Comparison of ENCODE assay signal across 1 cellular context in the genomic region with DNA sequence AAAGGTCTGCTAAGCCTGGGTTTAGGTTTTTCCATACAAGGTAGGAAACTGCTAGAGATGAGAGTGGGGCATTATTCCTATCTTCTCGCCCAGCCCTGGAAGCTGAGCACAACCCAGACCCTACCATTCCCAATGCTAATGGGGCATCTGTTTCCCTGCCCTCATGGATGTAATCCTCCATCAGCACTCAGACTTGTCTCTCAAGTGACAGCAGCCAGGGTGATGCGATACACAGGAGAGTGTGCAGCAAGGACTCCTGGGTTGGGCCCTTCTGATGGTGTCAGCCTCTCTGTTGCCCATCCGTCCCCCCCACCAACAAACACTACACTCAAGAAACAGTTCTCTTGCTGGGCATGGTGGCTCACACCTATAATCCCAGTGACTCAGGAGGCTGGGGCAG.
A peak's percentile ranks its signal among the peaks of the same experiment; 100 is the strongest.
TF ChIP-seq lines count a peak whose summit lies in the region.

No MANE protein-coding gene starts in this region.

TF ChIP-seq in K562, 482 proteins besides CTCF, POLR2A, EP300 and RAD21:
- TF ChIP-seq HOXB6 (CRISPR knock-in tag; IDR thresholded peaks at IDR 0.05; ENCODE audit: borderline replicate concordance): no peak
- TF ChIP-seq, protein P1, sequence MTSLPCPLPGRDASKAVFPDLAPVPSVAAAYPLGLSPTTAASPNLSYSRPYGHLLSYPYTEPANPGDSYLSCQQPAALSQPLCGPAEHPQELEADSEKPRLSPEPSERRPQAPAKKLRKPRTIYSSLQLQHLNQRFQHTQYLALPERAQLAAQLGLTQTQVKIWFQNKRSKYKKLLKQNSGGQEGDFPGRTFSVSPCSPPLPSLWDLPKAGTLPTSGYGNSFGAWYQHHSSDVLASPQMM (CRISPR knock-in tag; IDR thresholded peaks at IDR 0.05): no peak
- TF ChIP-seq, protein P2, sequence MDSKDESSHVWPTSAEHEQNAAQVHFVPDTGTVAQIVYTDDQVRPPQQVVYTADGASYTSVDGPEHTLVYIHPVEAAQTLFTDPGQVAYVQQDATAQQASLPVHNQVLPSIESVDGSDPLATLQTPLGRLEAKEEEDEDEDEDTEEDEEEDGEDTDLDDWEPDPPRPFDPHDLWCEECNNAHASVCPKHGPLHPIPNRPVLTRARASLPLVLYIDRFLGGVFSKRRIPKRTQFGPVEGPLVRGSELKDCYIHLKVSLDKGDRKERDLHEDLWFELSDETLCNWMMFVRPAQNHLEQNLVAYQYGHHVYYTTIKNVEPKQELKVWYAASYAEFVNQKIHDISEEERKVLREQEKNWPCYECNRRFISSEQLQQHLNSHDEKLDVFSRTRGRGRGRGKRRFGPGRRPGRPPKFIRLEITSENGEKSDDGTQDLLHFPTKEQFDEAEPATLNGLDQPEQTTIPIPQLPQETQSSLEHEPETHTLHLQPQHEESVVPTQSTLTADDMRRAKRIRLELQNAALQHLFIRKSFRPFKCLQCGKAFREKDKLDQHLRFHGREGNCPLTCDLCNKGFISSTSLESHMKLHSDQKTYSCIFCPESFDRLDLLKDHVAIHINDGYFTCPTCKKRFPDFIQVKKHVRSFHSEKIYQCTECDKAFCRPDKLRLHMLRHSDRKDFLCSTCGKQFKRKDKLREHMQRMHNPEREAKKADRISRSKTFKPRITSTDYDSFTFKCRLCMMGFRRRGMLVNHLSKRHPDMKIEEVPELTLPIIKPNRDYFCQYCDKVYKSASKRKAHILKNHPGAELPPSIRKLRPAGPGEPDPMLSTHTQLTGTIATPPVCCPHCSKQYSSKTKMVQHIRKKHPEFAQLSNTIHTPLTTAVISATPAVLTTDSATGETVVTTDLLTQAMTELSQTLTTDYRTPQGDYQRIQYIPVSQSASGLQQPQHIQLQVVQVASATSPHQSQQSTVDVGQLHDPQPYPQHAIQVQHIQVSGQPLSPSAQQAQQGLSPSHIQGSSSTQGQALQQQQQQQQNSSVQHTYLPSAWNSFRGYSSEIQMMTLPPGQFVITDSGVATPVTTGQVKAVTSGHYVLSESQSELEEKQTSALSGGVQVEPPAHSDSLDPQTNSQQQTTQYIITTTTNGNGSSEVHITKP (IDR thresholded peaks at IDR 0.05; ENCODE audit: partially characterized antibody): peak; percentile 71
- TF ChIP-seq, protein P3, sequence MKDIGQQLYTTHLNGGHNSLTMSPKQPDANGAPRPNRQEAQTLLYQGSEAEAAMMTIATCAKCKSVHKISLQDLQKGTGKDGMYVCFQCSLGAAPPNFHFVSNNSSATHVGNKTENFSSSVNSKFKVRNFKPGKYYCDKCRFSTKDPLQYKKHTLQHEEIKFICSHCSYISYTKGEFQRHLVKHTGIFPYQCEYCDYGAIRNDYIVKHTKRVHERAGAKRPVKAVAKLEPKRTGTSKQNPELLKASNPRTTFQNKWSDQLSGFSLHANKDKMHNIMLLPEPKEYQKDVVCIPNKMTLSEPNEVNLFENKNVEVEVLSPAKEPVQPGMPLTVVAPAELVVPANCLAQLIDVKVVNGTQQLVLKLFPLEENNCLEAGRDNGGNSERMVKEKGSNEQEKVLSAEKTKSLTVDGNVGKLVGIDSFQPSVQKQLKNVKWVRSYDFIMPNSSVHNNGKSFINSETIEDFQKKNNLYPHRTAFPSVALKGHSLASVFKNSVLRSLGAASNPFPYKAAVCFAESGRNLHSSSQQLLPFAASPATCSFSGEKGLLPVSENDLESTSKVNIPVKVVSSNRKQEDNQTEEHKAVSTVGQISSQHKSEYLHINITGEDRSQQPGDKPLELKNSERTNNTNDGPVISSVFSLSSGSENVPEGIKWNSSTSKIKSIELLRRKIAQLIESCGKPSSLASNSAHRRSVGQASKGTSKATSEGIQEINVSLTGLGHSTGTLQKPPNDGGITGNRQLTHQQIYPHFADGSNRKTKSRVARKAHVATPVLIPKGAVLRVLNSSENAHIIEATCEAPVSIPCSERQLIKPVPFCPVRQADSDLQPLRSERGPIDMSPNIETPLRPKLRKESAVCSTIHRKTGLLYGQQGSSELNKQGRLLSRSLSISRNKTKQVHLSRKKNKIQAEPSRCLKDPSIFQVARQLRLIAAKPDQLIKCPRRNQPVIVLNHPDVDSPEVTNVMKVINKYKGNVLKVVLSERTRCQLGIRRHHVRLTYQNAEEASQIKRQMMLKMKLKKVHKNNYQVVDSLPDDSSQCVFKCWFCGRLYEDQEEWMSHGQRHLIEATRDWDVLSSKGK (CRISPR knock-in tag; IDR thresholded peaks at IDR 0.05): no peak
